8 cellular contexts compared by ENCODE assay signal in the genomic region with DNA sequence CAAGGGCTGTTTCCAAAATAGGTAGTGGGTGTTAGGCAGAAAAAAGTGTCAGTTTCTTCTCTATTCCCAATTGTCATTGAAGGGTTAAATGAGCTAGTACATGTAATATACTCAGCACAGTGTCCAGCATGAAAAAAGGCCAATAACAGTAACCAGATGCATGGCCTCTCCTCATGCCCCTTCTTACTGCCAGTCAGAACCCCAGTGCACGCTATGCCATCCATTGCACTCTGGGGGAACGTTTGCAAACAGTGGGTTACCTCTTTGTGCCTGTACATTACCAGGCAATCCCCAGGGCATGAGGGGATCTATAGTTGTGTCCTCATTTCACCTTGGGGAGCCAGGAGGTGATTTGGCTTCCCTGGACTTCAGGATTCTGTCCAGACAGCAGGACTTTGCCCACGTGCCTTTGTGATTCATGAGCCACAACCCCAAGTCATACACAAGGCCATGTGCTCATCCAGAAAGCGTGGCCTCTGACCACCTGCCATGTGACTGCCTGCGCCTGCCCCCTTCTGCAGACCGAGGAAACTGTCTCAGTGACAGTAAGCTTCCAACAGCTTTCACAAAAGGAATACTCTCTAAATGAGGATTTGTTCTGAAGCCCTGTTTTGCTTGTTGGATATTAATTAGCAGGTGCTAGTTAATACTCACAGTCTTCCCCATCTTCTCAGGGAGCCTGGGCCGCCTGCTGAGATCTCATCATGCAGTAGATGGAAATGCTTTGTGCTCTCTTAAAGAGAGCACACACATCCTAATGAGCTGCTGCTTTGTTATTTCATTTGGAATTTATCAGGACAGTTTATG. TPM values are rescaled to one million over a fixed set of nuclear protein-coding genes. Genes with fewer than 3 reads are reported as not detected.
DNase-seq lines count a peak whose midpoint lies in the region; ATAC-seq, FAIRE-seq and TF ChIP-seq lines count a peak whose summit lies in the region.

No MANE protein-coding gene starts in this region.

- ATAC-seq in HepG2 (peak; percentile 95), GM21515 (IDR thresholded peaks at IDR 0.05; ENCODE audit: unreplicated experiment) (no peak), esophagus mucosa (no peak)

- H3K79me2 ChIP-seq in HepG2 (ENCODE audit: insufficient read depth, low read length) = no peaks in the 10 kb centered on the region

- CTCF ChIA-PET in HepG2 (lab: Yijun Ruan, JAX; ENCODE audit: low intra/inter-chr PET ratio, low total read pairs) = no interaction called here

- FAIRE-seq in HTR-8/SVneo (lab: Jason Lieb, UNC) (no peak), HepG2 (lab: Jason Lieb, UNC) (peak; percentile 83)

- in situ Hi-C loops in HepG2 (cut with HindIII; ENCODE audit: extremely low pct_ligation_motif_present, low pct_unique_long_range_greater_than_20kb) = no loop called here

- H4K20me1 ChIP-seq in HepG2 (ENCODE audit: insufficient read depth, low read length) = no peaks in the 10 kb centered on the region

- TF ChIP-seq EP300 in HepG2 (IDR thresholded peaks at IDR 0.05; ENCODE audit: low read depth in 2 of 2, low read length in 2 of 2) = peak in 1 of 2 experiments; percentile 69; a peak in 2 of 4 replicates
- peak; percentile 70; the same call in 1 of the 2 replicates for TF ChIP-seq EP300 in HepG2 (CRISPR knock-in tag; IDR thresholded peaks at IDR 0.05; ENCODE audit: borderline replicate concordance)

- TF ChIP-seq POLR2A in HepG2 (IDR thresholded peaks at IDR 0.05; ENCODE audit: insufficient read depth in 1 of 2, low read depth in 2 of 2, low read length in 2 of 2) = no peak
- TF ChIP-seq POLR2A in uterus (IDR thresholded peaks at IDR 0.05) = no peak

- no peak for TF ChIP-seq RAD21 in HepG2 (CRISPR knock-in tag; IDR thresholded peaks at IDR 0.05)

- H3K27ac ChIP-seq in HepG2 (ENCODE audit: extremely low read length, insufficient read depth, low read length) (no peak overlapping the region), uterus (peak overlapping the region; percentile 29 to 53)

- H3K9me3 ChIP-seq in HepG2 (ENCODE audit: low read length) = no peaks in the 10 kb centered on the region
- no peaks in the 10 kb centered on the region for H3K9me3 ChIP-seq in uterus

- H3K4me1 ChIP-seq in HepG2 (ENCODE audit: insufficient read depth, low read length) = peaks cover 34% of the 10 kb centered on the region
- no peaks in the 10 kb centered on the region for H3K4me1 ChIP-seq in uterus

- WGBS in HepG2 (ENCODE audit: low lambda C conversion rate) = 19% methylated on average over 5 of the region's 7 CpGs

- no peak overlapping the region for H3K9ac ChIP-seq in HepG2 (ENCODE audit: insufficient read depth, low read depth, low read length)

- TF ChIP-seq CTCF in cardiac fibroblast (IDR thresholded peaks at IDR 0.05; ENCODE audit: low read depth, low read length) (peak; percentile 43), HepG2 (CRISPR knock-in tag; IDR thresholded peaks at IDR 0.05) (peak; percentile 79), uterus (IDR thresholded peaks at IDR 0.05) (peak in 2 of 4 experiments; percentile 15 to 29)

- DNase-seq in A172 (ENCODE audit: low spot score) (peak; percentile 94), HTR-8/SVneo (ENCODE audit: insufficient read length, low spot score) (peak; percentile 24), cardiac fibroblast (ENCODE audit: low read depth in 2 of 2) (peak; percentile 70 to 93), HepG2 (ENCODE audit: low spot score) (peak; percentile 76), uterus (peak; percentile 74 to 75), NCI-H128 (lab: John Stamatoyannopoulos, UW; ENCODE audit: unreplicated experiment) (no peak)

- no peaks in the 10 kb centered on the region for H3K36me3 ChIP-seq in HepG2 (replicated peaks in 1 of 2; ENCODE audit: control insufficient read depth in 1 of 2, insufficient read depth in 2 of 2, low read length in 2 of 2)
- H3K36me3 ChIP-seq in uterus = no peaks in the 10 kb centered on the region

- H3K4me3 ChIP-seq in cardiac fibroblast (replicated peaks in 1 of 2; ENCODE audit: low read depth in 2 of 2, low read length in 2 of 2) (no peak overlapping the region), HepG2 (replicated peaks in 1 of 3; ENCODE audit: insufficient read depth in 1 of 3, low read depth in 2 of 3, low read length in 3 of 3) (no peak overlapping the region), uterus (no peak overlapping the region)

- no peak overlapping the region for H3K4me2 ChIP-seq in HepG2 (ENCODE audit: low read depth, low read length)

- POLR2A ChIA-PET in HepG2 (lab: Yijun Ruan, JAX) = no interaction called here

- H3K27me3 ChIP-seq in HepG2 (ENCODE audit: control insufficient read depth in 1 of 2, insufficient read depth in 2 of 2, low read length in 2 of 2) (no peaks in the 10 kb centered on the region), uterus (no peaks in the 10 kb centered on the region)

- no TSS peak for BruUV-seq in HepG2 (replicated peaks; lab: Mats Ljungman, UMichigan)

- intact Hi-C loops in HepG2 (cut with micrococcal nuclease; ENCODE audit: unreplicated experiment) = loop anchor here (1.0 kb wide), 2 partner anchors 36 to 193 kb away; no protein-coding TSS in a partner anchor
- intact Hi-C loops in uterus (cut with DNase I; ENCODE audit: low total_unique reads) = no loop called here

- no peak overlapping the region for H2AFZ ChIP-seq in HepG2 (ENCODE audit: low read length)

TF ChIP-seq in HepG2, 621 proteins besides CTCF, POLR2A, EP300 and RAD21 (continues in another document):
- TF ChIP-seq DNMT3B (CRISPR knock-in tag; conservative IDR thresholded peaks at IDR 0.05) = peak; percentile 99
- peak; percentile 99 for TF ChIP-seq ZNF724P (CRISPR knock-in tag; IDR thresholded peaks at IDR 0.05; ENCODE audit: borderline replicate concordance)
- no peak for TF ChIP-seq SSRP1 (CRISPR knock-in tag; IDR thresholded peaks at IDR 0.05)
- peak; percentile 95 for TF ChIP-seq ZNF776 (CRISPR knock-in tag; IDR thresholded peaks at IDR 0.05)
- TF ChIP-seq LRRFIP1 (CRISPR knock-in tag; conservative IDR thresholded peaks at IDR 0.05) = no peak
- TF ChIP-seq, protein P1, sequence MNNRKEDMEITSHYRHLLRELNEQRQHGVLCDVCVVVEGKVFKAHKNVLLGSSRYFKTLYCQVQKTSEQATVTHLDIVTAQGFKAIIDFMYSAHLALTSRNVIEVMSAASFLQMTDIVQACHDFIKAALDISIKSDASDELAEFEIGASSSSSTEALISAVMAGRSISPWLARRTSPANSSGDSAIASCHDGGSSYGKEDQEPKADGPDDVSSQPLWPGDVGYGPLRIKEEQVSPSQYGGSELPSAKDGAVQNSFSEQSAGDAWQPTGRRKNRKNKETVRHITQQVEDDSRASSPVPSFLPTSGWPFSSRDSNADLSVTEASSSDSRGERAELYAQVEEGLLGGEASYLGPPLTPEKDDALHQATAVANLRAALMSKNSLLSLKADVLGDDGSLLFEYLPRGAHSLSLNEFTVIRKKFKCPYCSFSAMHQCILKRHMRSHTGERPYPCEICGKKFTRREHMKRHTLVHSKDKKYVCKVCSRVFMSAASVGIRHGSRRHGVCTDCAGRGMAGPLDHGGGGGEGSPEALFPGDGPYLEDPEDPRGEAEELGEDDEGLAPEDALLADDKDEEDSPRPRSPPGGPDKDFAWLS (CRISPR knock-in tag; IDR thresholded peaks at IDR 0.05; ENCODE audit: borderline replicate concordance) = no peak
- no peak for TF ChIP-seq KLF13 (CRISPR knock-in tag; IDR thresholded peaks at IDR 0.05)
- peak; percentile 97 for TF ChIP-seq TSC22D2 (CRISPR knock-in tag; IDR thresholded peaks at IDR 0.05; ENCODE audit: borderline replicate concordance)

RNA-seq across cellular contexts. Expression of gene ANGPTL2, which starts 36.8 kb away (rescaled TPM):
- 0.17 and 0.43 TPM in 2 replicates for total RNA-seq in A172 (2014; rRNA removed; shearing (Covaris generic))
- total RNA-seq in HepG2 (2016; rRNA removed; fragmentation: Illumina TruSeq; extraction: Trizol) = 0.35 and 0.91 TPM in 2 replicates
- total RNA-seq in HepG2 (2016; cell fraction: cytosol; rRNA removed; fragmentation: Illumina TruSeq; extraction: Trizol; ENCODE audit: low read depth) = 0.09 TPM in 1 of 2 replicates, not detected in the other
- 0.49 and 1.4 TPM in 2 replicates for total RNA-seq in HepG2 (2016; cell fraction: insoluble cytoplasmic fraction; rRNA removed; fragmentation: Illumina TruSeq; extraction: Trizol)
- 0.55 and 0.59 TPM in 2 replicates for total RNA-seq in HepG2 (2016; cell fraction: membrane; rRNA removed; fragmentation: Illumina TruSeq; extraction: Trizol)
- total RNA-seq in HepG2 (2016; cell fraction: nucleus; rRNA removed; fragmentation: Illumina TruSeq; extraction: Trizol) = 1.2 and 2.2 TPM in 2 replicates
- polyA plus RNA-seq in HepG2 (2011; rRNA removed) = 21.0 and 40.2 TPM in 2 replicates
- polyA plus RNA-seq in HepG2 (2011; cell fraction: cytosol; rRNA removed) = 14.1 and 24.9 TPM in 2 replicates
- polyA plus RNA-seq in HepG2 (2011; cell fraction: nucleus; rRNA removed) = 16.8 and 26.7 TPM in 2 replicates
- polyA plus RNA-seq in HepG2 (2012) = 27.5 and 38.6 TPM in 2 replicates
- 0.19 and 0.24 TPM in 2 replicates for polyA plus RNA-seq in HepG2 (2016; cell fraction: cytosol; fragmentation: Illumina TruSeq; extraction: Trizol; ENCODE audit: low read depth)
- polyA plus RNA-seq in HepG2 (2016; cell fraction: insoluble cytoplasmic fraction; fragmentation: Illumina TruSeq; extraction: Trizol; ENCODE audit: low read depth) = 0.60 and 0.63 TPM in 2 replicates
- polyA plus RNA-seq in HepG2 (2016; cell fraction: membrane; fragmentation: Illumina TruSeq; extraction: Trizol; ENCODE audit: low read depth) = 0.50 and 0.89 TPM in 2 replicates
- 1.8 and 2.3 TPM in 2 replicates for polyA plus RNA-seq in HepG2 (2016; cell fraction: nucleus; fragmentation: Illumina TruSeq; extraction: Trizol; ENCODE audit: insufficient read depth, low read depth)
- polyA minus RNA-seq in HepG2 (2011; rRNA and poly(A)+ RNA removed; ENCODE audit: low replicate concordance) = 0.09 and 16.6 TPM in 2 replicates
- polyA minus RNA-seq in HepG2 (2011; cell fraction: cytosol; rRNA and poly(A)+ RNA removed) = 7.1 and 18.4 TPM in 2 replicates
- polyA minus RNA-seq in HepG2 (2011; cell fraction: nucleus; rRNA and poly(A)+ RNA removed) = 7.3 and 9.9 TPM in 2 replicates
- 10 to 100 TPM; 10.2 to 65.3 (median 32.0) TPM for total RNA-seq in uterus
- total RNA-seq in esophagus mucosa = 2.1 TPM
